Comparison of ENCODE assay signal across 25 cellular contexts in genomic region chr5:122286547-122286946, GRCh38. TPM values are rescaled to one million over a fixed set of nuclear protein-coding genes. Genes with fewer than 3 reads are reported as not detected.
"Had no signal": no experiment of that assay in that cellular context is flagged by ENCODE, and none has a peak within 500 bp of the region (broad histone marks: within the 10 kb centered on the region; RNA-seq: fewer than 3 reads in every experiment).

No MANE protein-coding gene starts in this region.

- H3K36me3 Mint-ChIP-seq: activated naive CD8-positive, alpha-beta T cell treated with anti-CD3 and anti-CD28 coated beads, Interleukin-2, amount 10 ng/mL, durations not matched to agents 7 days and 5 days; type B pancreatic cell had no signal

- H3K4me1 ChIP-seq: gastrocnemius medialis, right lobe of liver, testis had no signal

- DNase-seq: activated CD4-positive, alpha-beta T cell treated with anti-CD3 and anti-CD28 coated beads for 36 hours; activated CD4-positive, CD25-positive, alpha-beta regulatory T cell; activated effector memory CD4-positive, alpha-beta T cell treated with Interleukin-2 at 50 U/mL for 16 hours; activated naive CD4-positive, alpha-beta T cell treated with Interleukin-2 at 50 U/mL for 16 hours; activated naive CD8-positive, alpha-beta T cell treated with anti-CD3 and anti-CD28 coated beads, Interleukin-2, amount 10 ng/mL, durations not matched to agents 7 days and 5 days; activated T-cell treated with anti-CD3 and anti-CD28 coated beads for 4 hours; caudate nucleus; gastrocnemius medialis; glutamatergic neuron; left colon; mammary epithelial cell; naive thymus-derived CD8-positive, alpha-beta T cell; right lobe of liver; stimulated activated CD4-positive, alpha-beta T cell treated with anti-CD3 and anti-CD28 coated beads, Interleukin-12 subunit alpha, Interleukin-12 subunit beta, amount 100 ng/mL, for 4 hours; stimulated activated CD4-positive, alpha-beta T cell treated with anti-CD3 and anti-CD28 coated beads, Interleukin-4, amount 100 ng/mL, for 1 hour; stimulated activated naive CD8-positive, alpha-beta T cell treated with anti-CD3 and anti-CD28 coated beads, Interleukin-15, Interleukin-2, amounts not matched to agents 100 U/mL and 50 U/mL, for 24 hours; T-helper 1 cell; testis had no signal

- H3K36me3 ChIP-seq: ascending aorta, gastrocnemius medialis, right lobe of liver had no signal

- H3K27me3 Mint-ChIP-seq: activated naive CD8-positive, alpha-beta T cell treated with anti-CD3 and anti-CD28 coated beads, Interleukin-2, amount 10 ng/mL, durations not matched to agents 7 days and 5 days; progenitor cell of endocrine pancreas; type B pancreatic cell had no signal

- H3K9me3 ChIP-seq: gastrocnemius medialis, right lobe of liver, testis had no signal

- H3K4me1 Mint-ChIP-seq: activated CD4-positive, alpha-beta T cell treated with anti-CD3 and anti-CD28 coated beads for 36 hours; activated naive CD8-positive, alpha-beta T cell treated with anti-CD3 and anti-CD28 coated beads, Interleukin-2, amount 10 ng/mL, durations not matched to agents 7 days and 5 days; naive thymus-derived CD8-positive, alpha-beta T cell had no signal

- H3K27ac Mint-ChIP-seq: activated CD4-positive, alpha-beta T cell treated with anti-CD3 and anti-CD28 coated beads for 36 hours; activated naive CD8-positive, alpha-beta T cell treated with anti-CD3 and anti-CD28 coated beads, Interleukin-2, amount 10 ng/mL, durations not matched to agents 7 days and 5 days; naive thymus-derived CD8-positive, alpha-beta T cell; progenitor cell of endocrine pancreas; T-helper 2 cell treated with Interferon-gamma antibody and Interleukin-4, amounts not matched to agents 5 μg/mL and 100 μg/mL, for 36 hours; type B pancreatic cell had no signal

- H3K4me3 Mint-ChIP-seq: activated CD4-positive, alpha-beta T cell treated with anti-CD3 and anti-CD28 coated beads for 36 hours; activated naive CD8-positive, alpha-beta T cell treated with anti-CD3 and anti-CD28 coated beads, Interleukin-2, amount 10 ng/mL, durations not matched to agents 7 days and 5 days; naive thymus-derived CD8-positive, alpha-beta T cell; T-helper 2 cell treated with Interferon-gamma antibody and Interleukin-4, amounts not matched to agents 5 μg/mL and 100 μg/mL, for 36 hours; type B pancreatic cell had no signal

- H3K27me3 ChIP-seq: ascending aorta, gastrocnemius medialis, right lobe of liver, testis had no signal

- FAIRE-seq: kidney had no signal

- ATAC-seq: activated CD4-positive, alpha-beta T cell treated with anti-CD3 and anti-CD28 coated beads for 36 hours; gastrocnemius medialis; left colon; naive thymus-derived CD8-positive, alpha-beta T cell; right lobe of liver; stimulated activated naive CD8-positive, alpha-beta T cell treated with anti-CD3 and anti-CD28 coated beads, Interleukin-15, Interleukin-2, amounts not matched to agents 100 U/mL and 50 U/mL, for 24 hours had no signal

- H3K27ac ChIP-seq: ascending aorta, epithelial cell of prostate, gastrocnemius medialis, right lobe of liver, skin epidermis, testis had no signal

- H3K4me3 ChIP-seq: ascending aorta, gastrocnemius medialis, right lobe of liver, skin epidermis, testis had no signal

RNA-seq across cellular contexts. Expression of gene SNCAIP, which starts 25.5 kb away (rescaled TPM):
- total RNA-seq: activated CD4-positive, alpha-beta T cell treated with anti-CD3 and anti-CD28 coated beads for 36 hours; activated naive CD8-positive, alpha-beta T cell treated with anti-CD3 and anti-CD28 coated beads, Interleukin-2, amount 10 ng/mL, durations not matched to agents 7 days and 5 days; naive thymus-derived CD8-positive, alpha-beta T cell had no signal
